Comparison of ENCODE assay signal across 25 cellular contexts in the genomic region with DNA sequence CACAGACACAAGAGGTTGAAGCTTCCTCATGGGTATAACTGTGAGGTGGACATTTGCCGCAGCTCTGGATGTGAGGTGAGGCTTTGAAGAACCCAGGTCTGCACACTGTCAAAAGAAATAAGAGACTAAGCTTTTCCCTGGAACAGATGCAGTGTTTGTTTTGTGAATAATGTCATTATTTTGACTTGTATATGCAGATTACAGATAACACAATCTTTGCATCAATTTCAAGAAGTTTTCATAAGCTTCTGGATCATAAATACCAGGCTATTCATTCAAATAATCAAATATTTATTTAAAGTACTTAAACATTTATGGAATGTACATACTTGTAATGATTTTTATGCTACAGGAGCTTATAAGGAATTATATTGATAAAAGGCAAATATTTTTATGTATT.
"Had no signal": no experiment of that assay in that cellular context is flagged by ENCODE, and none has a peak within 500 bp of the region (broad histone marks: within the 10 kb centered on the region; RNA-seq: fewer than 3 reads in every experiment).

No MANE protein-coding gene starts in this region.

- H3K4me1 ChIP-seq: colonic mucosa, esophagus squamous epithelium, gastrocnemius medialis, heart right ventricle, left lung, lower lobe of right lung had no signal

- H3K27me3 Mint-ChIP-seq: dendritic cell treated with granulocyte-macrophage colony-stimulating factor and Interleukin-4, amounts not matched to agents 40 ng/mL and 50 ng/mL, for 4 days; effector memory CD8-positive, alpha-beta T cell; naive B cell had no signal

- H3K4me1 Mint-ChIP-seq: endodermal cell, mesothelial cell of epicardium, naive B cell had no signal

- H3K36me3 ChIP-seq: colonic mucosa, esophagus squamous epithelium, gastrocnemius medialis, heart right ventricle, left lung, lower lobe of right lung had no signal

- DNase-seq: colonic mucosa; cortex of kidney; effector CD8-positive, alpha-beta T cell; effector memory CD8-positive, alpha-beta T cell; endodermal cell; erythroblast; esophagus squamous epithelium; foreskin fibroblast; foreskin melanocyte; gastrocnemius medialis; glutamatergic neuron; head of caudate nucleus; heart right ventricle; hippocampal formation; left cardiac atrium; left lung; left ventricle myocardium superior; lower lobe of right lung; mesenchymal stem cell; mucosa of descending colon; naive B cell had no signal

- H3K27ac ChIP-seq: colonic mucosa, epithelial cell of prostate, esophagus squamous epithelium, gastrocnemius medialis, heart right ventricle, left lung, lower lobe of right lung had no signal

- H3K27me3 ChIP-seq: colonic mucosa, esophagus squamous epithelium, gastrocnemius medialis, heart right ventricle, left lung had no signal

- H3K9me3 ChIP-seq: colonic mucosa, esophagus squamous epithelium, gastrocnemius medialis, lower lobe of right lung, mucosa of descending colon had no signal

- H3K4me3 Mint-ChIP-seq: dendritic cell treated with granulocyte-macrophage colony-stimulating factor and Interleukin-4, amounts not matched to agents 40 ng/mL and 50 ng/mL, for 4 days; effector memory CD8-positive, alpha-beta T cell; endodermal cell; mesothelial cell of epicardium; naive B cell had no signal

- H3K4me3 ChIP-seq: colonic mucosa, esophagus squamous epithelium, gastrocnemius medialis, heart right ventricle, left lung, lower lobe of right lung, mucosa of descending colon had no signal

- H3K36me3 Mint-ChIP-seq: mesothelial cell of epicardium, naive B cell had no signal

- H3K27ac Mint-ChIP-seq: dendritic cell treated with granulocyte-macrophage colony-stimulating factor and Interleukin-4, amounts not matched to agents 40 ng/mL and 50 ng/mL, for 4 days; effector memory CD8-positive, alpha-beta T cell; endodermal cell; mesothelial cell of epicardium; naive B cell had no signal

- H3K9me3 Mint-ChIP-seq: dendritic cell treated with granulocyte-macrophage colony-stimulating factor and Interleukin-4, amounts not matched to agents 40 ng/mL and 50 ng/mL, for 4 days; endodermal cell; mesothelial cell of epicardium had no signal

- ATAC-seq: effector memory CD8-positive, alpha-beta T cell; esophagus mucosa; gastrocnemius medialis; heart right ventricle; left cardiac atrium; left lung; left ventricle myocardium superior; lower lobe of right lung; mucosa of descending colon had no signal
